ENCODE assay signal across 9 cellular contexts in the genomic region with DNA sequence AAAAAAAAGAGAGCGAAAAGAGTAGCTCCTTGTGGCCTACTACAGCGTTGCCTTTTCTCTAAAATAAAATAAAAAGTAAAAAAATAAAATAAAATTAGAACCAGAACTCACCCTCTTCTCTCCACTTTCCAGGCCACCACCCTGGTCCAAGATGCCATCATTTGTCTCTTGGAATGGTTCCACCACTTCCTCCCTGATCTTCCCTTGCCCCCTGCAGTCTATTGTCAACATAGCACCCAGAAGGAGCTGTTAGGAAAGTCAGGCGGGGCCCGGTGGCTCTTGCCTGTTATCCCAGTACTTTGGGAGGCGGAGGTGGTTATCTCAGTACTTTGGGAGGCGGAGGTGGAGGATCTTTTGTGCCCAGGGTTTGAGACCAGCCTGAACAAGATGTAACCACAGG. TPM values are rescaled to one million over a fixed set of nuclear protein-coding genes. Genes with fewer than 3 reads are reported as not detected.
DNase-seq lines count a peak whose midpoint lies in the region; ATAC-seq and TF ChIP-seq lines count a peak whose summit lies in the region.
"Had no signal": no experiment of that assay in that cellular context is flagged by ENCODE, and none has a peak within 500 bp of the region (broad histone marks: within the 10 kb centered on the region; RNA-seq: fewer than 3 reads in every experiment).

No MANE protein-coding gene starts in this region.

- H3K4me1 ChIP-seq in PC-9 (replicated peaks; ENCODE audit: insufficient read depth), result no peaks in the 10 kb centered on the region

- H3K27ac ChIP-seq in PC-9, result no peak overlapping the region

- ATAC-seq in HG02970 (IDR thresholded peaks at IDR 0.05; ENCODE audit: low FRiP score, unreplicated experiment), result no peak
- ATAC-seq in GM19467 (IDR thresholded peaks at IDR 0.05; ENCODE audit: unreplicated experiment), result no peak

- intact Hi-C loops in PC-9 (cut with micrococcal nuclease; ENCODE audit: unreplicated experiment), result no loop called here

- H3K4me3 ChIP-seq in H7 (ENCODE audit: insufficient read depth, low read depth, low read length) (no peak overlapping the region), PC-9 (no peak overlapping the region), fibroblast of the aortic adventitia (ENCODE audit: low read depth, low read length) (no peak overlapping the region)

- no peaks in the 10 kb centered on the region for H4K20me1 ChIP-seq in PC-9 (ENCODE audit: insufficient read depth)

- CTCF ChIA-PET in PC-9 (lab: Charles Lee), result interaction anchor here (0.5 to 1.2 kb wide), 6 partner anchors 43 to 707 kb away, joined by 3 to 5 read pairs (median 3); no protein-coding TSS in a partner anchor

- H2AFZ ChIP-seq in PC-9, result no peak overlapping the region

- no peaks in the 10 kb centered on the region for H3F3A ChIP-seq in PC-9 (ENCODE audit: insufficient read depth, low read depth)

- no TSS peak for BruUV-seq in PC-9 (replicated peaks; lab: Mats Ljungman, UMichigan)

- TF ChIP-seq CTCF in PC-9 (conservative IDR thresholded peaks at IDR 0.05) (peak; percentile 60), fibroblast of the aortic adventitia (IDR thresholded peaks at IDR 0.05; ENCODE audit: insufficient read depth, low read length) (peak; percentile 41)

- DNase-seq in NCI-H1436 (lab: John Stamatoyannopoulos, UW), result peak; percentile 34
- no peak for DNase-seq in NCI-H1436 treated with DMSO at 0.1 percent for 48 hours (lab: John Stamatoyannopoulos, UW)
- peak; percentile 78 for DNase-seq in H7
- DNase-seq in PC-9, result peak in 1 of 2 experiments; percentile 28
- DNase-seq in fibroblast of the aortic adventitia (ENCODE audit: low read depth), result peak; percentile 32
- no peak for DNase-seq in activated CD4-positive, CD25-positive, alpha-beta regulatory T cell (lab: John Stamatoyannopoulos, UW)
- DNase-seq: CD4-positive, CD25-positive, alpha-beta regulatory T cell had no signal

- no peaks in the 10 kb centered on the region for H3K9me2 ChIP-seq in PC-9 (ENCODE audit: insufficient read depth)

- H3K36me3 ChIP-seq in H7 (replicated peaks; ENCODE audit: control insufficient read depth, insufficient read depth, low read length), result no peaks in the 10 kb centered on the region
- no peaks in the 10 kb centered on the region for H3K36me3 ChIP-seq in PC-9 (ENCODE audit: low read depth)

- no peak overlapping the region for H3K4me2 ChIP-seq in PC-9

- POLR2A ChIA-PET in PC-9 (lab: Charles Lee; ENCODE audit: unreplicated experiment), result interaction anchor here (0.6 kb wide), 1 partner anchor 16 kb away, joined by 21 read pairs; no protein-coding TSS in a partner anchor

- H3K79me2 ChIP-seq in PC-9 (ENCODE audit: low read depth), result no peaks in the 10 kb centered on the region

- H3K27me3 ChIP-seq in H7 (ENCODE audit: control insufficient read depth, insufficient read depth, low read length) (no peaks in the 10 kb centered on the region), PC-9 (ENCODE audit: insufficient read depth, low read depth) (no peaks in the 10 kb centered on the region)

- H3K9me3 ChIP-seq in PC-9 (ENCODE audit: insufficient read depth, low read depth), result no peaks in the 10 kb centered on the region

RNA-seq across cellular contexts. Expression of gene GRID2IP, which starts 7.6 kb away (rescaled TPM):
- total RNA-seq in H7 (2014; rRNA removed; shearing (Covaris generic)), result 0.28 and 0.33 TPM in 2 replicates
- total RNA-seq in PC-9 (2021) (1.3 and 1.7 TPM in 2 replicates), fibroblast of the aortic adventitia (ENCODE audit: low replicate concordance) (not detected in 2 replicates)

RNA-seq across cellular contexts. Expression of gene ZDHHC4, which starts 18.4 kb away (rescaled TPM):
- 54.8 and 63.2 TPM in 2 replicates for total RNA-seq in H7 (2014; rRNA removed; shearing (Covaris generic))
- total RNA-seq in PC-9 (2021) (96.1 and 123 TPM in 2 replicates), fibroblast of the aortic adventitia (ENCODE audit: low replicate concordance) (51.2 and 63.8 TPM in 2 replicates)

RNA-seq across cellular contexts. Expression of gene INTS15, which starts 31.0 kb away (rescaled TPM):
- 24.7 and 30.7 TPM in 2 replicates for total RNA-seq in H7 (2014; rRNA removed; shearing (Covaris generic))
- total RNA-seq in PC-9 (2021), result 21.4 and 28.7 TPM in 2 replicates
- 8.7 and 10.8 TPM in 2 replicates for total RNA-seq in fibroblast of the aortic adventitia (ENCODE audit: low replicate concordance)

RNA-seq across cellular contexts. Expression of gene ZNF853, which starts 56.6 kb away (rescaled TPM):
- 6.4 and 6.5 TPM in 2 replicates for total RNA-seq in H7 (2014; rRNA removed; shearing (Covaris generic))
- total RNA-seq in PC-9 (2021) (7.9 and 13.5 TPM in 2 replicates), fibroblast of the aortic adventitia (ENCODE audit: low replicate concordance) (0.54 and 1.6 TPM in 2 replicates)

Comparison
In these comparisons a context has a peak if more than half of its experiments do, and no peak if none do; other contexts are left out.
1. DNase-seq: peak in NCI-H1436 (single experiment), H7 (single experiment) and fibroblast of the aortic adventitia (single experiment); none in NCI-H1436 treated with DMSO at 0.1 percent for 48 hours (single experiment) and activated CD4-positive, CD25-positive, alpha-beta regulatory T cell (0 of 4).